Comparison of ENCODE assay signal across 8 cellular contexts in the genomic region with DNA sequence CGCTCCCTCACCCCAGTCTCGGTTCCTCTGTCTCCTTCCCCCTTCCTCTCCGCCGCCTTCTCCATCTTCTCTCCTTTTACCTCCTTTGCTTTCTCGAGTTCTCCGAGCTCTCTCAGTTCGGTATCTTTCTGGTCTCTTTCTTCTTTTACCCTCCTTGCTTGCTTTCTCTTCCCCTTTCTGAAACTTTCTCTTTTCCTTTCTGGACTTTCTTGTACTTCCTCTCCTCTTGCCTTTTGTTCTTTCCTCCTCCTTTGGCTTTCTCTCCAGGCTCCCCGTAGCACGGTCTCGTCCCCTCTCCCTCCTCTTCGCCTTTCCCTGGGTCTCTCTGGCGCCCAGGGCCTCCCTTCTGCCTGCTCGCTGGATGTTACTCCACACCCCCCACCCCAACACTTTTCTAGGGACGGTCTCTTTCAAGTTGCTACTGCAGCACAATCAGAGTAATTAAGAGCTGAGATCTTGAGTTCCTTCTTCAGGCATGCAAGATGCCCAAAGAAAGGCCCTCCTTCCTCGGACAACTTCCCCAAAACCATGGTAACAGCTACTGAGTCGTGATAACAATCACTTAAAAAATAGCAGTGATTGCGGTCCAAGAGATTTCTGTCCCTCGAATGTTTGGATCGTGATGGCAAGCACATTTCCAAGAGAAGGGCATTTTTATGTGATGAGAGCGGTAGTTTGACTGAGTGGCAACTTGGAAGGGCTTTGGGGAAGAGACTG. TPM values are rescaled to one million over a fixed set of nuclear protein-coding genes. Genes with fewer than 3 reads are reported as not detected.
DNase-seq lines count a peak whose midpoint lies in the region; ATAC-seq lines count a peak whose summit lies in the region.

No MANE protein-coding gene starts in this region.

- H3K9me3 ChIP-seq in skeletal muscle tissue (ENCODE audit: control insufficient read depth in 3 of 3, low read length in 3 of 3): peaks cover 0 to 3% (median 0%) of the 10 kb centered on the region in 3 donors

- ATAC-seq in GM18867 (IDR thresholded peaks at IDR 0.05; ENCODE audit: unreplicated experiment): peak; percentile 9

- peaks cover 23 to 47% (median 31%) of the 10 kb centered on the region in 3 donors for H3K4me1 ChIP-seq in skeletal muscle tissue (ENCODE audit: control insufficient read depth in 3 of 3, insufficient read depth in 3 of 3, low read length in 3 of 3)

- H3K9ac ChIP-seq in skeletal muscle tissue (ENCODE audit: low read depth in 1 of 3, low read length in 3 of 3): no peak overlapping the region

- peak overlapping the region; percentile 64 to 68 (median 68) for H3K4me3 ChIP-seq in skeletal muscle tissue (ENCODE audit: low read length in 3 of 3)

- DNase-seq in RPMI7951 (ENCODE audit: low read depth) (peak; percentile 75), germinal center (ENCODE audit: low spot score) (peak; percentile 21), NCI-H446 (lab: John Stamatoyannopoulos, UW) (no peak), cortex of kidney (lab: John Stamatoyannopoulos, UW) (no peak), midbrain (lab: John Stamatoyannopoulos, UW) (no peak), activated gamma-delta T cell (lab: John Stamatoyannopoulos, UW) (no peak)

- no peaks in the 10 kb centered on the region for H3K36me3 ChIP-seq in skeletal muscle tissue (ENCODE audit: control insufficient read depth in 3 of 3, insufficient read depth in 3 of 3, low read length in 3 of 3)

- peak overlapping the region; percentile 40 for H3K27ac ChIP-seq in skeletal muscle tissue (ENCODE audit: low read depth, low read length)

- peaks cover 41 to 69% (median 64%) of the 10 kb centered on the region in 3 donors for H3K27me3 ChIP-seq in skeletal muscle tissue (ENCODE audit: control insufficient read depth in 3 of 3, insufficient read depth in 3 of 3, low read length in 3 of 3)

RNA-seq across cellular contexts. Expression of a gene that starts 0.5 kb away (rescaled TPM):
- total RNA-seq in RPMI7951 (2014; rRNA removed; shearing (Covaris generic)): 25.1 and 27.8 TPM in 2 replicates
- total RNA-seq in skeletal muscle tissue: 18.3 TPM

Comparison
In these comparisons a context has a peak if more than half of its experiments do, and no peak if none do; other contexts are left out.
1. DNase-seq: peak in RPMI7951 (single experiment) and germinal center (single experiment); none in NCI-H446 (0 of 2), cortex of kidney (single experiment), midbrain (single experiment) and activated gamma-delta T cell (single experiment).